In the genomic region with DNA sequence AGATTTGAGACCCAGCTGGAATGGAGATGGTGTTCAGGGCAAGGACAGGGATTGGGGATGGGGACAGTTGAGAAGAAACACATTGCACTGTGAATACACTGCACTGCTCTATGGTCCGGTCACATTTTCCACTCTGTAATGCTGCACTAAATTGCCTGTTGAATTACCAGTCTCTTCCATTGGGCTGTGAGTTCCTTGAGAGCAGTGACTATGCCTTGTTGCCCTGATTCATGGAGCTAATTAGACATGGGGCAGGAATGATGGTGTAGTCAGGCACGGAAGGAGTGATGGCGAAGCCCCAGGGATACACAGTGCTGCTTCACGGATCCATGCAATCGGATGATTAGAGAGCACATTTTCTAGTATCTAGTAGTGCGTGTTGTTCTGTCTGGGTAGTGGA, we compare ENCODE assay signal across 23 cellular contexts. TPM values are rescaled to one million over a fixed set of nuclear protein-coding genes. Genes with fewer than 3 reads are reported as not detected.
DNase-seq lines count a peak whose midpoint lies in the region; ATAC-seq and TF ChIP-seq lines count a peak whose summit lies in the region.
"Had no signal": no experiment of that assay in that cellular context is flagged by ENCODE, and none has a peak within 500 bp of the region (broad histone marks: within the 10 kb centered on the region; RNA-seq: fewer than 3 reads in every experiment).

No MANE protein-coding gene starts in this region.

- H3K9me3 ChIP-seq in HCT116 (ENCODE audit: control insufficient read depth in 1 of 2, insufficient read depth in 1 of 2, low read depth in 1 of 2, low read length in 2 of 2) = no peaks in the 10 kb centered on the region
- H3K9me3 ChIP-seq in mesenchymal stem cell (ENCODE audit: control insufficient read depth, low read length) = no peaks in the 10 kb centered on the region
- no peaks in the 10 kb centered on the region for H3K9me3 ChIP-seq in lower lobe of right lung
- H3K9me3 ChIP-seq: upper lobe of left lung had no signal

- no peak for TF ChIP-seq RAD21 in HCT116 (IDR thresholded peaks at IDR 0.05; ENCODE audit: low read depth)

- H3K4ac ChIP-seq in mesenchymal stem cell (ENCODE audit: low read depth in 1 of 2, low read length in 2 of 2) = no peak overlapping the region

- H3K79me2 ChIP-seq in HCT116 (ENCODE audit: insufficient read depth, low read length) = no peaks in the 10 kb centered on the region
- H3K79me2 ChIP-seq: parathyroid adenoma had no signal

- no peak overlapping the region for H4K91ac ChIP-seq in mesenchymal stem cell (ENCODE audit: low read length)

- H3K14ac ChIP-seq in mesenchymal stem cell (ENCODE audit: low read length in 2 of 2) = no peak overlapping the region

- H3K4me1 ChIP-seq in HCT116 (ENCODE audit: control insufficient read depth in 1 of 2, insufficient read depth in 2 of 2, low read length in 2 of 2) (no peaks in the 10 kb centered on the region), mesenchymal stem cell (ENCODE audit: control insufficient read depth, insufficient read depth, low read depth, low read length) (no peaks in the 10 kb centered on the region), lower lobe of right lung (no peaks in the 10 kb centered on the region)
- H3K4me1 ChIP-seq: parathyroid adenoma, upper lobe of left lung had no signal

- no peaks in the 10 kb centered on the region for H3K79me1 ChIP-seq in mesenchymal stem cell (replicated peaks; ENCODE audit: low read length, poor library complexity, severe bottlenecking)

- CTCF ChIA-PET in HCT116 (lab: Charles Lee) = no interaction called here

- H2BK15ac ChIP-seq in mesenchymal stem cell (ENCODE audit: low read depth, poor library complexity, severe bottlenecking) = no peak overlapping the region

- H2BK12ac ChIP-seq in mesenchymal stem cell (ENCODE audit: low read length in 2 of 2) = no peak overlapping the region

- H4K8ac ChIP-seq in mesenchymal stem cell (ENCODE audit: low read length) = no peak overlapping the region

- H2AK5ac ChIP-seq in mesenchymal stem cell (ENCODE audit: low read length, severe bottlenecking) = no peak overlapping the region

- no peak overlapping the region for H3K23ac ChIP-seq in mesenchymal stem cell (ENCODE audit: low read length in 2 of 2)

- RAD21 ChIA-PET in HCT116 (lab: Charles Lee; ENCODE audit: low non-redundant PET in 1 of 2, low total read pairs in 2 of 2, uncharacterized antibody in 2 of 2, unreplicated experiment in 2 of 2) = no interaction called here

- BruUV-seq in HCT116 (replicated peaks; lab: Mats Ljungman, UMichigan) = no TSS peak

- no peak overlapping the region for H3K4me3 ChIP-seq in HCT116 (replicated peaks in 1 of 2; ENCODE audit: low read depth in 1 of 2, low read length in 2 of 2)
- H3K4me3 ChIP-seq in epithelial cell of proximal tubule (ENCODE audit: low read depth, low read length) = no peak overlapping the region
- H3K4me3 ChIP-seq in mesenchymal stem cell (ENCODE audit: insufficient read depth in 1 of 2, low read depth in 1 of 2, low read length in 2 of 2) = peak overlapping the region in 1 of 2 experiments; percentile 49
- no peak overlapping the region for H3K4me3 ChIP-seq in lower lobe of right lung
- H3K4me3 ChIP-seq: lung, upper lobe of left lung had no signal

- H4K20me1 ChIP-seq in HCT116 (ENCODE audit: insufficient read depth) = no peaks in the 10 kb centered on the region

- intact Hi-C loops in HCT116 (cut with micrococcal nuclease) = no loop called here
- intact Hi-C loops in lower lobe of right lung (cut with DNase I) = no loop called here

- no peak overlapping the region for H2BK120ac ChIP-seq in mesenchymal stem cell (ENCODE audit: low read depth, low read length)

- H3K9me2 ChIP-seq in HCT116 (ENCODE audit: insufficient read depth) = no peaks in the 10 kb centered on the region

- ATAC-seq in HCT116 (0 out of 2 replicates have a peak, but pooled peaks have one; percentile 25), lower lobe of right lung (no peak), HG02642 (IDR thresholded peaks at IDR 0.05; ENCODE audit: poor library complexity, unreplicated experiment) (no peak)
- ATAC-seq: T-cell had no signal

- TF ChIP-seq CTCF in HCT116 (IDR thresholded peaks at IDR 0.05 in 2 of 3, conservative IDR thresholded peaks at IDR 0.05 in 1 of 3; ENCODE audit: borderline replicate concordance in 1 of 3, insufficient read depth in 1 of 3, low read depth in 2 of 3, low read length in 2 of 3) (no peak), epithelial cell of proximal tubule (conservative IDR thresholded peaks at IDR 0.05; ENCODE audit: low read depth, low read length) (no peak), lower lobe of right lung (IDR thresholded peaks at IDR 0.05) (no peak)

- no peak overlapping the region for H3K18ac ChIP-seq in mesenchymal stem cell (ENCODE audit: low read depth in 1 of 2, low read length in 2 of 2)

- POLR2A ChIA-PET in HCT116 (lab: Charles Lee) = no interaction called here

- H2AFZ ChIP-seq in HCT116 (ENCODE audit: low read depth, low read length, poor library complexity, severe bottlenecking) (no peak overlapping the region), mesenchymal stem cell (ENCODE audit: low read depth, low read length) (no peak overlapping the region)
- H2AFZ ChIP-seq: parathyroid adenoma had no signal

- in situ Hi-C loops in ACHN (cut with HindIII; ENCODE audit: low pct_ligation_motif_present, low pct_unique_long_range_greater_than_20kb, low sequenced_read_pairs) = no loop called here

- 93% methylated on average over 6 of the region's 6 CpGs for WGBS in mesenchymal stem cell

- no peaks in the 10 kb centered on the region for H3K36me3 ChIP-seq in HCT116 (ENCODE audit: control insufficient read depth in 1 of 2, insufficient read depth in 2 of 2, low read length in 2 of 2)
- H3K36me3 ChIP-seq in mesenchymal stem cell (ENCODE audit: control insufficient read depth in 1 of 2, insufficient read depth in 2 of 2, low read depth in 1 of 2, low read length in 2 of 2) = no peaks in the 10 kb centered on the region
- no peaks in the 10 kb centered on the region for H3K36me3 ChIP-seq in lower lobe of right lung
- H3K36me3 ChIP-seq: upper lobe of left lung had no signal

- DNase-seq in AG08395 (ENCODE audit: low spot score) = peak; percentile 75
- DNase-seq in HCT116 (ENCODE audit: low read depth, low spot score) = no peak
- DNase-seq in epithelial cell of proximal tubule (ENCODE audit: low read depth) = peak; percentile 6
- DNase-seq in mesenchymal stem cell = peak; percentile 5
- no peak for DNase-seq in lower lobe of right lung
- no peak for DNase-seq in ACHN
- DNase-seq in NCI-H2029 (lab: John Stamatoyannopoulos, UW) = no peak
- DNase-seq: activated CD4-positive, alpha-beta T cell treated with anti-CD3 and anti-CD28 coated beads, Interleukin-2, amount 50 U/mL, for 4 hours; activated T-cell treated with anti-CD3 and anti-CD28 coated beads, Interleukin-2, amount 50 U/mL, for 48 hours; CD4-positive, alpha-beta memory T cell; DMS79 treated with DMSO at 0.1 percent for 48 hours; MV-4-11; naive B cell; NCI-H1930; NCI-H446; NK-92 treated with Interleukin-12 subunit alpha and Interleukin-12 subunit beta, amount 100 ng/mL, for 24 hours; small intestine; T-cell; upper lobe of left lung had no signal

- H3K27ac ChIP-seq in HCT116 (ENCODE audit: low read depth, low read length) = no peak overlapping the region
- H3K27ac ChIP-seq in mesenchymal stem cell (ENCODE audit: low read length, poor library complexity, severe bottlenecking) = no peak overlapping the region
- no peak overlapping the region for H3K27ac ChIP-seq in lower lobe of right lung
- H3K27ac ChIP-seq: parathyroid adenoma, upper lobe of left lung, VCaP had no signal

- H3K27me3 ChIP-seq in HCT116 (ENCODE audit: insufficient read depth, low read length) = peaks cover 22% of the 10 kb centered on the region; the same call in 1 of the 2 replicates
- no peaks in the 10 kb centered on the region for H3K27me3 ChIP-seq in mesenchymal stem cell (ENCODE audit: control insufficient read depth in 1 of 2, insufficient read depth in 1 of 2, low read length in 2 of 2)
- H3K27me3 ChIP-seq in lower lobe of right lung (ENCODE audit: low read depth) = peaks cover 11% of the 10 kb centered on the region
- H3K27me3 ChIP-seq: upper lobe of left lung had no signal

- no peak for TF ChIP-seq POLR2A in HCT116 (IDR thresholded peaks at IDR 0.05; ENCODE audit: borderline replicate concordance, extremely low read depth, insufficient read depth, insufficient read length)

- no peak overlapping the region for H3K4me2 ChIP-seq in HCT116 (ENCODE audit: low read length)
- H3K4me2 ChIP-seq in mesenchymal stem cell (ENCODE audit: low read length, poor library complexity, severe bottlenecking) = no peak overlapping the region

- H3K9ac ChIP-seq in HCT116 (ENCODE audit: low read length) = no peak overlapping the region
- H3K9ac ChIP-seq in mesenchymal stem cell (ENCODE audit: low read length) = peak overlapping the region; percentile 71
- H3K9ac ChIP-seq: parathyroid adenoma had no signal

- no peak overlapping the region for H2BK5ac ChIP-seq in mesenchymal stem cell (ENCODE audit: low read depth, low read length, poor library complexity, severe bottlenecking)

TF ChIP-seq in HCT116, 20 proteins besides CTCF, POLR2A, EP300 and RAD21 (continues in another document):
- TF ChIP-seq TCF7L2 (IDR thresholded peaks at IDR 0.05; ENCODE audit: borderline replicate concordance, extremely low read depth, insufficient read depth, insufficient read length) = no peak
- no peak for TF ChIP-seq SP1 (IDR thresholded peaks at IDR 0.05; ENCODE audit: low read depth)
- TF ChIP-seq EGR1 (IDR thresholded peaks at IDR 0.05; ENCODE audit: low read depth) = no peak
- TF ChIP-seq SRF (IDR thresholded peaks at IDR 0.05; ENCODE audit: low read depth) = no peak
- no peak for TF ChIP-seq ZNF274 (IDR thresholded peaks at IDR 0.05; ENCODE audit: low read depth, low read length)
- TF ChIP-seq JUND (IDR thresholded peaks at IDR 0.05) = no peak

RNA-seq across cellular contexts. Expression of gene GPAM, which starts 25.4 kb away (rescaled TPM):
- total RNA-seq in HCT116 (2021; ENCODE audit: unreplicated experiment) = 19.3 TPM
- polyA plus RNA-seq in HCT116 (2012) = 4.0 and 5.6 TPM in 2 replicates
- 5.5 and 8.0 TPM in 2 replicates for total RNA-seq in epithelial cell of proximal tubule
- polyA plus RNA-seq in mesenchymal stem cell (2013, experiment 1 of 2) = 2.3 TPM
- polyA plus RNA-seq in mesenchymal stem cell (2013, experiment 2 of 2) = 2.5 TPM
- 27.2 TPM for total RNA-seq in lower lobe of right lung

Comparison
In these comparisons a context has a peak if more than half of its experiments do, and no peak if none do; other contexts are left out.
1. DNase-seq: peak in AG08395 (single experiment), epithelial cell of proximal tubule (single experiment) and mesenchymal stem cell (single experiment); none in HCT116 (single experiment), lower lobe of right lung (single experiment), ACHN (single experiment) and NCI-H2029 (single experiment).